In genomic region chr2:166727105-166727504, GRCh38 we compare ENCODE assay signal across 11 cellular contexts.
DNase-seq lines count a peak whose midpoint lies in the region; ATAC-seq and TF ChIP-seq lines count a peak whose summit lies in the region.
"Had no signal": no experiment of that assay in that cellular context is flagged by ENCODE, and none has a peak within 500 bp of the region (broad histone marks: within the 10 kb centered on the region; RNA-seq: fewer than 3 reads in every experiment).

No MANE protein-coding gene starts in this region.

- no peak overlapping the region for H2AFZ ChIP-seq in MM.1S (ENCODE audit: low read length)

- H3K4me2 ChIP-seq in MM.1S (ENCODE audit: low read depth, low read length), result no peak overlapping the region

- ATAC-seq in GM19455 (IDR thresholded peaks at IDR 0.05; ENCODE audit: unreplicated experiment), result peak; percentile 98
- ATAC-seq in HG02943 (IDR thresholded peaks at IDR 0.05; ENCODE audit: low read depth, unreplicated experiment), result peak; percentile 90
- no peak for ATAC-seq in CD8-positive, alpha-beta T cell

- no peak for TF ChIP-seq CTCF in GM12865 (IDR thresholded peaks at IDR 0.05; ENCODE audit: insufficient read depth, low read depth, low read length, missing control alignments)
- no peak for TF ChIP-seq CTCF in MM.1S (IDR thresholded peaks at IDR 0.05; ENCODE audit: low read length)
- TF ChIP-seq CTCF in CD8-positive, alpha-beta T cell (IDR thresholded peaks at IDR 0.05), result no peak
- TF ChIP-seq CTCF in esophagus muscularis mucosa (IDR thresholded peaks at IDR 0.05), result no peak
- TF ChIP-seq CTCF in BE2C (IDR thresholded peaks at IDR 0.05; ENCODE audit: low read depth, low read length), result no peak

- no peaks in the 10 kb centered on the region for H3K36me3 ChIP-seq in MM.1S (replicated peaks; ENCODE audit: insufficient read depth, low read length)
- no peaks in the 10 kb centered on the region for H3K36me3 ChIP-seq in CD8-positive, alpha-beta T cell (ENCODE audit: insufficient read depth, low read length)
- H3K36me3 ChIP-seq in esophagus muscularis mucosa, result no peaks in the 10 kb centered on the region
- H3K36me3 ChIP-seq in BE2C, result no peaks in the 10 kb centered on the region
- H3K36me3 ChIP-seq: breast epithelium had no signal

- H3K9ac ChIP-seq in MM.1S (ENCODE audit: low read length), result no peak overlapping the region

- H3K36me3 Mint-ChIP-seq in CD8-positive, alpha-beta T cell, result no peaks in the 10 kb centered on the region

- H3K4me1 ChIP-seq in MM.1S (ENCODE audit: low read length), result 0 out of 2 replicates have a peak, but pooled peaks cover 6% of the 10 kb centered on the region
- no peaks in the 10 kb centered on the region for H3K4me1 ChIP-seq in CD8-positive, alpha-beta T cell (ENCODE audit: insufficient read depth, low read length)
- H3K4me1 ChIP-seq in esophagus muscularis mucosa, result no peaks in the 10 kb centered on the region
- no peaks in the 10 kb centered on the region for H3K4me1 ChIP-seq in BE2C
- H3K4me1 ChIP-seq: breast epithelium had no signal

- H3K27ac Mint-ChIP-seq in CD8-positive, alpha-beta T cell, result no peak overlapping the region

- H3K27me3 ChIP-seq in MM.1S (replicated peaks; ENCODE audit: insufficient read depth, low read length), result no peaks in the 10 kb centered on the region
- H3K27me3 ChIP-seq in CD8-positive, alpha-beta T cell (ENCODE audit: insufficient read depth, low read length), result no peaks in the 10 kb centered on the region
- no peaks in the 10 kb centered on the region for H3K27me3 ChIP-seq in esophagus muscularis mucosa
- no peaks in the 10 kb centered on the region for H3K27me3 ChIP-seq in BE2C
- H3K27me3 ChIP-seq: breast epithelium had no signal

- POLR2A ChIA-PET in CD8-positive, alpha-beta T cell (lab: Charles Lee), result no interaction called here

- H3K27ac ChIP-seq in MM.1S (ENCODE audit: low read length) (no peak overlapping the region), esophagus muscularis mucosa (replicated peaks in 1 of 4) (no peak overlapping the region), substantia nigra (ENCODE audit: low read depth, low read length, poor library complexity, severe bottlenecking) (no peak overlapping the region)
- no peak overlapping the region for H3K27ac ChIP-seq in CD8-positive, alpha-beta T cell (ENCODE audit: low read depth, low read length)
- H3K27ac ChIP-seq: breast epithelium had no signal

- DNase-seq in GM12865 (ENCODE audit: low read depth) (peak; percentile 41), MM.1S (peak; percentile 41), esophagus muscularis mucosa (ENCODE audit: extremely low spot score) (no peak), substantia nigra (lab: John Stamatoyannopoulos, UW) (no peak), BE2C (no peak)
- no peak for DNase-seq in CD8-positive, alpha-beta T cell
- DNase-seq: NCI-H226, T-helper 1 cell had no signal

- no peaks in the 10 kb centered on the region for H3K4me1 Mint-ChIP-seq in CD8-positive, alpha-beta T cell (ENCODE audit: low read depth)

- H3K9me2 ChIP-seq in MM.1S (replicated peaks; ENCODE audit: insufficient read depth, low read length), result no peaks in the 10 kb centered on the region

- 55% methylated on average over 1 of the region's 1 CpG for WGBS in esophagus muscularis mucosa

- H3K4me3 ChIP-seq in GM12865 (ENCODE audit: low read depth, low read length), result no peak overlapping the region
- no peak overlapping the region for H3K4me3 ChIP-seq in MM.1S (ENCODE audit: low read length)
- H3K4me3 ChIP-seq in CD8-positive, alpha-beta T cell (ENCODE audit: low read depth, low read length), result no peak overlapping the region
- no peak overlapping the region for H3K4me3 ChIP-seq in esophagus muscularis mucosa
- no peak overlapping the region for H3K4me3 ChIP-seq in BE2C (ENCODE audit: low read depth, low read length)
- H3K4me3 ChIP-seq: breast epithelium had no signal

- TF ChIP-seq POLR2A in esophagus muscularis mucosa (IDR thresholded peaks at IDR 0.05; ENCODE audit: low read depth), result no peak

- intact Hi-C loops in CD8-positive, alpha-beta T cell (cut with DNase I, micrococcal nuclease), result no loop called here
- intact Hi-C loops in esophagus muscularis mucosa (cut with DNase I), result no loop called here

- no peaks in the 10 kb centered on the region for H4K20me1 ChIP-seq in MM.1S (ENCODE audit: insufficient read depth, low read length)

- no peaks in the 10 kb centered on the region for H3K27me3 Mint-ChIP-seq in CD8-positive, alpha-beta T cell (ENCODE audit: low read depth)

- H3K79me2 ChIP-seq in MM.1S (ENCODE audit: low read length), result no peaks in the 10 kb centered on the region

- H3K9me3 Mint-ChIP-seq in CD8-positive, alpha-beta T cell, result peaks cover 5% of the 10 kb centered on the region

- CTCF ChIA-PET in CD8-positive, alpha-beta T cell (lab: Charles Lee), result no interaction called here

- no peaks in the 10 kb centered on the region for H3F3A ChIP-seq in MM.1S (ENCODE audit: insufficient read depth, low read length)

- TF ChIP-seq EP300 in esophagus muscularis mucosa (IDR thresholded peaks at IDR 0.05), result no peak

- no peak overlapping the region for H3K4me3 Mint-ChIP-seq in CD8-positive, alpha-beta T cell

- H3K9me3 ChIP-seq in MM.1S (replicated peaks; ENCODE audit: insufficient read depth, low read length), result no peaks in the 10 kb centered on the region
- no peaks in the 10 kb centered on the region for H3K9me3 ChIP-seq in CD8-positive, alpha-beta T cell (ENCODE audit: low read length)
- no peaks in the 10 kb centered on the region for H3K9me3 ChIP-seq in esophagus muscularis mucosa
- H3K9me3 ChIP-seq in BE2C, result no peaks in the 10 kb centered on the region
- H3K9me3 ChIP-seq: breast epithelium had no signal

Comparison
In these comparisons a context has a peak if more than half of its experiments do, and no peak if none do; other contexts are left out.
1. DNase-seq: peak in GM12865 (single experiment) and MM.1S (single experiment); none in CD8-positive, alpha-beta T cell (0 of 7), esophagus muscularis mucosa (single experiment), substantia nigra (0 of 49) and BE2C (single experiment).